Comparison of ENCODE assay signal across 29 cellular contexts in the genomic region with DNA sequence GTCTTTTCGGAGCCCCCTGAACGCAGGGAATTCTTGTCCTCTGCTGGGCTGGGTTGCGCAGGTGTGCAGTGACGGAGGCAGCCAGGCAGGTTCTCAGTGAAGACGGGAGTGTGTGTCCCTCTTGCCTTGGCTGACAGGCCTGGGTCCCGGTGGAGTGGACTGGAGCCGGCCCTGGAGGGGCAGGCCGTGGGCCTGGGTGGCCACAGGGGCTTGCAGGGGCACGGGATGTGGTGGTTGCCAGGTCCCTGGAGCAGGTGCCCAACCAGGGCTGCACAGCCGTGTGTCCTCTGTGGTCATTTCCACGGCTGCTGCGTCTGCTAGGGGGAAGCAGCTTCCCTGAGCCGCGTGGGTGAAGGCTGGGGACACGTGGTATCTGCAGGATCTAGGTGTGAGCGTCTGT.
"Had no signal": no experiment of that assay in that cellular context is flagged by ENCODE, and none has a peak within 500 bp of the region (broad histone marks: within the 10 kb centered on the region; RNA-seq: fewer than 3 reads in every experiment).

No MANE protein-coding gene starts in this region.

- H3K27me3 Mint-ChIP-seq: activated CD4-positive, alpha-beta memory T cell treated with anti-CD3 and anti-CD28 coated beads, Interleukin-2, amount 10 ng/mL, durations not matched to agents 7 days and 5 days; activated CD4-positive, alpha-beta T cell treated with anti-CD3 and anti-CD28 coated beads, Interleukin-2, amount 10 ng/mL, durations not matched to agents 7 days and 5 days; activated naive CD8-positive, alpha-beta T cell; activated T-helper 17 cell treated with anti-CD3 and anti-CD28 coated beads, Interleukin-2, amount 50 U/mL, for 72 hours; central memory CD8-positive, alpha-beta T cell had no signal

- H3K27ac ChIP-seq: brain microvascular endothelial cell, esophagus muscularis mucosa, foreskin keratinocyte, gastrocnemius medialis, heart left ventricle, VCaP had no signal

- DNase-seq: activated CD4-positive, alpha-beta memory T cell treated with anti-CD3 and anti-CD28 coated beads, Interleukin-2, amount 10 ng/mL, durations not matched to agents 7 days and 5 days; activated CD4-positive, alpha-beta T cell treated with anti-CD3 and anti-CD28 coated beads for 1 hour; activated CD4-positive, alpha-beta T cell treated with anti-CD3 and anti-CD28 coated beads for 4 hours; activated CD4-positive, alpha-beta T cell treated with anti-CD3 and anti-CD28 coated beads, Interleukin-2, amount 10 ng/mL, durations not matched to agents 7 days and 5 days; activated CD4-positive, alpha-beta T cell treated with anti-CD3 and anti-CD28 coated beads, Interleukin-2, amount 50 U/mL, for 4 hours; activated effector memory CD4-positive, alpha-beta T cell treated with Interleukin-2 at 50 U/mL for 16 hours; activated gamma-delta T cell treated with Interleukin-2 at 50 U/mL for 16 hours; activated naive CD4-positive, alpha-beta T cell treated with anti-CD3 and anti-CD28 coated beads, Interleukin-2, amount 50 U/mL, for 16 hours; activated naive CD4-positive, alpha-beta T cell treated with Interleukin-2 at 50 U/mL for 16 hours; activated T-cell treated with anti-CD3 and anti-CD28 coated beads, Interleukin-2, amount 50 U/mL, for 4 hours; amniotic stem cell; anterior cingulate cortex; brain microvascular endothelial cell; cortex of kidney; dermis blood vessel endothelial cell; effector CD4-positive, alpha-beta T cell; effector memory CD8-positive, alpha-beta T cell; erythroblast; foreskin keratinocyte; gastrocnemius medialis; glutamatergic neuron; T-helper 2 cell had no signal

- H3K4me3 Mint-ChIP-seq: activated CD4-positive, alpha-beta memory T cell treated with anti-CD3 and anti-CD28 coated beads, Interleukin-2, amount 10 ng/mL, durations not matched to agents 7 days and 5 days; activated CD4-positive, alpha-beta T cell treated with anti-CD3 and anti-CD28 coated beads, Interleukin-2, amount 10 ng/mL, durations not matched to agents 7 days and 5 days; activated naive CD8-positive, alpha-beta T cell; activated T-cell treated with anti-CD3 and anti-CD28 coated beads, Interleukin-2, amount 50 U/mL, for 4 hours; activated T-helper 17 cell treated with anti-CD3 and anti-CD28 coated beads, Interleukin-2, amount 50 U/mL, for 72 hours; central memory CD8-positive, alpha-beta T cell; effector memory CD8-positive, alpha-beta T cell; WTC11 had no signal

- H3K4me1 Mint-ChIP-seq: activated CD4-positive, alpha-beta memory T cell treated with anti-CD3 and anti-CD28 coated beads, Interleukin-2, amount 10 ng/mL, durations not matched to agents 7 days and 5 days; activated CD4-positive, alpha-beta T cell treated with anti-CD3 and anti-CD28 coated beads, Interleukin-2, amount 10 ng/mL, durations not matched to agents 7 days and 5 days; central memory CD8-positive, alpha-beta T cell; WTC11 had no signal

- H3K9me3 Mint-ChIP-seq: activated T-cell treated with anti-CD3 and anti-CD28 coated beads, Interleukin-2, amount 50 U/mL, for 4 hours had no signal

- H3K9me3 ChIP-seq: esophagus muscularis mucosa, gastrocnemius medialis, heart left ventricle had no signal

- H3K4me1 ChIP-seq: foreskin keratinocyte, gastrocnemius medialis had no signal

- H3K4me3 ChIP-seq: esophagus muscularis mucosa, gastrocnemius medialis, heart left ventricle had no signal

- H3K27me3 ChIP-seq: esophagus muscularis mucosa, foreskin keratinocyte, heart left ventricle had no signal

- H3K27ac Mint-ChIP-seq: activated CD4-positive, alpha-beta memory T cell treated with anti-CD3 and anti-CD28 coated beads, Interleukin-2, amount 10 ng/mL, durations not matched to agents 7 days and 5 days; activated naive CD8-positive, alpha-beta T cell; activated T-helper 17 cell treated with anti-CD3 and anti-CD28 coated beads, Interleukin-2, amount 50 U/mL, for 72 hours; effector memory CD8-positive, alpha-beta T cell; WTC11 had no signal

- ATAC-seq: activated T-cell treated with anti-CD3 and anti-CD28 coated beads, Interleukin-2, amount 50 U/mL, for 4 hours; activated T-helper 17 cell treated with anti-CD3 and anti-CD28 coated beads, Interleukin-2, amount 50 U/mL, for 72 hours; effector memory CD8-positive, alpha-beta T cell; foreskin keratinocyte; gastrocnemius medialis; WTC11 had no signal

- H3K36me3 ChIP-seq: brain microvascular endothelial cell, gastrocnemius medialis had no signal

- H3K36me3 Mint-ChIP-seq: activated naive CD8-positive, alpha-beta T cell had no signal
